Comparison of ENCODE assay signal across 1 cellular context in the genomic region with DNA sequence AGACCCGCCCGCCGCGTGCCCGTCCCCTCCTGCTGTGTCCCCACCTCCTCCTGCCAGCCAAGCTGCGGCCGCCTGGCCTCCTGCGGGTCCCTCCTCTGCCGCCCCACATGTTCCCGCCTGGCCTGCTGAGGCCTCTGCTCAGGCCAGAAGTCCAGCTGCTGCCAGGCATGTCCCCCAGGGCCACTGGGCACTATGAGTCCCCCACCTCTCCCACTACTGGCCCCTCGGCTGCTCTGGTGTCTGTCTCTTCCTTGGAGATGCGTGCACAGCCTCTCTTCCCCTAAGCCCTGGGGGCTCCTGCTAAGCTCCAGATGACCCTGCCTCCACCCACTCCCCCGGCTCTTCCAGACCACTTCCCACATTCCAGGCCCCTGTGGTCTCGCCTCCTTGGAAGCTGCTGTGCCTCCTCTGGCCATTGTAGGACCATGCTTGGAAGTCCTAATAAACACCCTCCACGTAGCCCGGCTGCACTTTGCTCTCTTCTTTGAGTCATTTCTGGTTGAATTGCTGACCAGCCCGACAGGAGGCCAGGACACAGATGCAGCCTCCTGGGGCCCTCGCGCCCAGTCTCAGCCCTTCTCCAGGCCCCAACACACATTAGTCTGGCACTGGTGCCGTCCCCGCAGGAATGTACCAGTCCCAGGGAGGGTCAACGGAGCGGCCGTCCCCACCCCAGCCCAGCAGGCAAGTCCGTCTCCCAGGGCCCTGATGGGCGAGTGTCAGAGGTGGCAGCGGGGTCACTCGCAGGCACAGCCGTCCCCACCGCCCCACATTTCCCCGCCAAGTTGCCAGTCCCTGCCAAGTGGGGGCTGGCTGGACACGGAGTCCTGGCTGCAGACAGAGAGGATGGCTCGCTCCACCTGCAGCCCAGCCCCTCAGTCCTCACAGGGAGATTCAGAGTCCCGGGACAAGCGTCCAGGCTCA.
TF ChIP-seq lines count a peak whose summit lies in the region.

No MANE protein-coding gene starts in this region.

TF ChIP-seq in HepG2, 621 proteins besides CTCF, POLR2A, EP300 and RAD21 (continued from another document and continues in another):
- TF ChIP-seq, protein P1, sequence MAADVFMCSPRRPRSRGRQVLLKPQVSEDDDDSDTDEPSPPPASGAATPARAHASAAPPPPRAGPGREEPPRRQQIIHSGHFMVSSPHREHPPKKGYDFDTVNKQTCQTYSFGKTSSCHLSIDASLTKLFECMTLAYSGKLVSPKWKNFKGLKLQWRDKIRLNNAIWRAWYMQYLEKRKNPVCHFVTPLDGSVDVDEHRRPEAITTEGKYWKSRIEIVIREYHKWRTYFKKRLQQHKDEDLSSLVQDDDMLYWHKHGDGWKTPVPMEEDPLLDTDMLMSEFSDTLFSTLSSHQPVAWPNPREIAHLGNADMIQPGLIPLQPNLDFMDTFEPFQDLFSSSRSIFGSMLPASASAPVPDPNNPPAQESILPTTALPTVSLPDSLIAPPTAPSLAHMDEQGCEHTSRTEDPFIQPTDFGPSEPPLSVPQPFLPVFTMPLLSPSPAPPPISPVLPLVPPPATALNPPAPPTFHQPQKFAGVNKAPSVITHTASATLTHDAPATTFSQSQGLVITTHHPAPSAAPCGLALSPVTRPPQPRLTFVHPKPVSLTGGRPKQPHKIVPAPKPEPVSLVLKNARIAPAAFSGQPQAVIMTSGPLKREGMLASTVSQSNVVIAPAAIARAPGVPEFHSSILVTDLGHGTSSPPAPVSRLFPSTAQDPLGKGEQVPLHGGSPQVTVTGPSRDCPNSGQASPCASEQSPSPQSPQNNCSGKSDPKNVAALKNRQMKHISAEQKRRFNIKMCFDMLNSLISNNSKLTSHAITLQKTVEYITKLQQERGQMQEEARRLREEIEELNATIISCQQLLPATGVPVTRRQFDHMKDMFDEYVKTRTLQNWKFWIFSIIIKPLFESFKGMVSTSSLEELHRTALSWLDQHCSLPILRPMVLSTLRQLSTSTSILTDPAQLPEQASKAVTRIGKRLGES (CRISPR knock-in tag; IDR thresholded peaks at IDR 0.05; ENCODE audit: borderline replicate concordance) = no peak
- TF ChIP-seq, protein P2, sequence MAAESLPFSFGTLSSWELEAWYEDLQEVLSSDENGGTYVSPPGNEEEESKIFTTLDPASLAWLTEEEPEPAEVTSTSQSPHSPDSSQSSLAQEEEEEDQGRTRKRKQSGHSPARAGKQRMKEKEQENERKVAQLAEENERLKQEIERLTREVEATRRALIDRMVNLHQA (CRISPR knock-in tag; IDR thresholded peaks at IDR 0.05) = no peak
- TF ChIP-seq KDM4B (CRISPR knock-in tag; IDR thresholded peaks at IDR 0.05) = no peak
- TF ChIP-seq, protein P3, sequence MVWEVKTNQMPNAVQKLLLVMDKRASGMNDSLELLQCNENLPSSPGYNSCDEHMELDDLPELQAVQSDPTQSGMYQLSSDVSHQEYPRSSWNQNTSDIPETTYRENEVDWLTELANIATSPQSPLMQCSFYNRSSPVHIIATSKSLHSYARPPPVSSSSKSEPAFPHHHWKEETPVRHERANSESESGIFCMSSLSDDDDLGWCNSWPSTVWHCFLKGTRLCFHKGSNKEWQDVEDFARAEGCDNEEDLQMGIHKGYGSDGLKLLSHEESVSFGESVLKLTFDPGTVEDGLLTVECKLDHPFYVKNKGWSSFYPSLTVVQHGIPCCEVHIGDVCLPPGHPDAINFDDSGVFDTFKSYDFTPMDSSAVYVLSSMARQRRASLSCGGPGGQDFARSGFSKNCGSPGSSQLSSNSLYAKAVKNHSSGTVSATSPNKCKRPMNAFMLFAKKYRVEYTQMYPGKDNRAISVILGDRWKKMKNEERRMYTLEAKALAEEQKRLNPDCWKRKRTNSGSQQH (CRISPR knock-in tag; IDR thresholded peaks at IDR 0.05; ENCODE audit: low read depth) = no peak
- TF ChIP-seq ZKSCAN8 (CRISPR knock-in tag; IDR thresholded peaks at IDR 0.05; ENCODE audit: borderline replicate concordance) = 0 out of 2 replicates have a peak, but pooled peaks have one; percentile 25
- TF ChIP-seq HMG20B (CRISPR knock-in tag; conservative IDR thresholded peaks at IDR 0.05) = no peak
- TF ChIP-seq WIZ (CRISPR knock-in tag; IDR thresholded peaks at IDR 0.05) = peak; percentile 13; the same call in 1 of the 2 replicates
- TF ChIP-seq, protein P4, sequence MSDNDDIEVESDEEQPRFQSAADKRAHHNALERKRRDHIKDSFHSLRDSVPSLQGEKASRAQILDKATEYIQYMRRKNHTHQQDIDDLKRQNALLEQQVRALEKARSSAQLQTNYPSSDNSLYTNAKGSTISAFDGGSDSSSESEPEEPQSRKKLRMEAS (IDR thresholded peaks at IDR 0.05) = peak; percentile 42; the same call in 1 of the 2 replicates
- TF ChIP-seq ZNF644 (CRISPR knock-in tag; IDR thresholded peaks at IDR 0.05; ENCODE audit: low read depth) = peak; percentile 52; the same call in 1 of the 2 replicates
- TF ChIP-seq, protein P5, sequence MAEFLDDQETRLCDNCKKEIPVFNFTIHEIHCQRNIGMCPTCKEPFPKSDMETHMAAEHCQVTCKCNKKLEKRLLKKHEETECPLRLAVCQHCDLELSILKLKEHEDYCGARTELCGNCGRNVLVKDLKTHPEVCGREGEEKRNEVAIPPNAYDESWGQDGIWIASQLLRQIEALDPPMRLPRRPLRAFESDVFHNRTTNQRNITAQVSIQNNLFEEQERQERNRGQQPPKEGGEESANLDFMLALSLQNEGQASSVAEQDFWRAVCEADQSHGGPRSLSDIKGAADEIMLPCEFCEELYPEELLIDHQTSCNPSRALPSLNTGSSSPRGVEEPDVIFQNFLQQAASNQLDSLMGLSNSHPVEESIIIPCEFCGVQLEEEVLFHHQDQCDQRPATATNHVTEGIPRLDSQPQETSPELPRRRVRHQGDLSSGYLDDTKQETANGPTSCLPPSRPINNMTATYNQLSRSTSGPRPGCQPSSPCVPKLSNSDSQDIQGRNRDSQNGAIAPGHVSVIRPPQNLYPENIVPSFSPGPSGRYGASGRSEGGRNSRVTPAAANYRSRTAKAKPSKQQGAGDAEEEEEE (CRISPR knock-in tag; IDR thresholded peaks at IDR 0.05; ENCODE audit: borderline replicate concordance) = 0 out of 2 replicates have a peak, but pooled peaks have one; percentile 3
- peak; percentile 64 for TF ChIP-seq TEAD3 (CRISPR knock-in tag; optimal IDR thresholded peaks at IDR 0.05; ENCODE audit: borderline replicate concordance)
- TF ChIP-seq, protein P6, sequence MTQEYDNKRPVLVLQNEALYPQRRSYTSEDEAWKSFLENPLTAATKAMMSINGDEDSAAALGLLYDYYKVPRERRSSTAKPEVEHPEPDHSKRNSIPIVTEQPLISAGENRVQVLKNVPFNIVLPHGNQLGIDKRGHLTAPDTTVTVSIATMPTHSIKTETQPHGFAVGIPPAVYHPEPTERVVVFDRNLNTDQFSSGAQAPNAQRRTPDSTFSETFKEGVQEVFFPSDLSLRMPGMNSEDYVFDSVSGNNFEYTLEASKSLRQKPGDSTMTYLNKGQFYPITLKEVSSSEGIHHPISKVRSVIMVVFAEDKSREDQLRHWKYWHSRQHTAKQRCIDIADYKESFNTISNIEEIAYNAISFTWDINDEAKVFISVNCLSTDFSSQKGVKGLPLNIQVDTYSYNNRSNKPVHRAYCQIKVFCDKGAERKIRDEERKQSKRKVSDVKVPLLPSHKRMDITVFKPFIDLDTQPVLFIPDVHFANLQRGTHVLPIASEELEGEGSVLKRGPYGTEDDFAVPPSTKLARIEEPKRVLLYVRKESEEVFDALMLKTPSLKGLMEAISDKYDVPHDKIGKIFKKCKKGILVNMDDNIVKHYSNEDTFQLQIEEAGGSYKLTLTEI (CRISPR knock-in tag; conservative IDR thresholded peaks at IDR 0.05) = no peak
- TF ChIP-seq, protein P7, sequence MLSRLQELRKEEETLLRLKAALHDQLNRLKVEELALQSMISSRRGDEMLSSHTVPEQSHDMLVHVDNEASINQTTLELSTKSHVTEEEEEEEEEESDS (CRISPR knock-in tag; IDR thresholded peaks at IDR 0.05; ENCODE audit: borderline replicate concordance) = no peak
- TF ChIP-seq HNF4A (CRISPR knock-in tag; IDR thresholded peaks at IDR 0.05) = peak; percentile 79
- TF ChIP-seq BRD4 (CRISPR knock-in tag; IDR thresholded peaks at IDR 0.05) = no peak
- TF ChIP-seq, protein P8, sequence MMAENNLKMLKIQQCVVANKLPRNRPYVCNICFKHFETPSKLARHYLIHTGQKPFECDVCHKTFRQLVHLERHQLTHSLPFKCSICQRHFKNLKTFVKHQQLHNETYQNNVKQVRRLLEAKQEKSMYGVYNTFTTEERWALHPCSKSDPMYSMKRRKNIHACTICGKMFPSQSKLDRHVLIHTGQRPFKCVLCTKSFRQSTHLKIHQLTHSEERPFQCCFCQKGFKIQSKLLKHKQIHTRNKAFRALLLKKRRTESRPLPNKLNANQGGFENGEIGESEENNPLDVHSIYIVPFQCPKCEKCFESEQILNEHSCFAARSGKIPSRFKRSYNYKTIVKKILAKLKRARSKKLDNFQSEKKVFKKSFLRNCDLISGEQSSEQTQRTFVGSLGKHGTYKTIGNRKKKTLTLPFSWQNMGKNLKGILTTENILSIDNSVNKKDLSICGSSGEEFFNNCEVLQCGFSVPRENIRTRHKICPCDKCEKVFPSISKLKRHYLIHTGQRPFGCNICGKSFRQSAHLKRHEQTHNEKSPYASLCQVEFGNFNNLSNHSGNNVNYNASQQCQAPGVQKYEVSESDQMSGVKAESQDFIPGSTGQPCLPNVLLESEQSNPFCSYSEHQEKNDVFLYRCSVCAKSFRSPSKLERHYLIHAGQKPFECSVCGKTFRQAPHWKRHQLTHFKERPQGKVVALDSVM (CRISPR knock-in tag; IDR thresholded peaks at IDR 0.05) = peak; percentile 85
- TF ChIP-seq U2AF1 (optimal IDR thresholded peaks at IDR 0.05; ENCODE audit: low read depth, low read length) = no peak
- no peak for TF ChIP-seq ZNF547 (CRISPR knock-in tag; IDR thresholded peaks at IDR 0.05)
- TF ChIP-seq NFIC (IDR thresholded peaks at IDR 0.05; ENCODE audit: low read length) = no peak
- peak; percentile 76 for TF ChIP-seq FOSL2 (CRISPR knock-in tag; IDR thresholded peaks at IDR 0.05)
- no peak for TF ChIP-seq ZFP36L2 (CRISPR knock-in tag; IDR thresholded peaks at IDR 0.05)
- peak; percentile 15; the same call in 1 of the 2 replicates for TF ChIP-seq MYC (CRISPR knock-in tag; IDR thresholded peaks at IDR 0.05; ENCODE audit: borderline replicate concordance)
- TF ChIP-seq MED13 (CRISPR knock-in tag; IDR thresholded peaks at IDR 0.05) = no peak
- TF ChIP-seq, protein P9, sequence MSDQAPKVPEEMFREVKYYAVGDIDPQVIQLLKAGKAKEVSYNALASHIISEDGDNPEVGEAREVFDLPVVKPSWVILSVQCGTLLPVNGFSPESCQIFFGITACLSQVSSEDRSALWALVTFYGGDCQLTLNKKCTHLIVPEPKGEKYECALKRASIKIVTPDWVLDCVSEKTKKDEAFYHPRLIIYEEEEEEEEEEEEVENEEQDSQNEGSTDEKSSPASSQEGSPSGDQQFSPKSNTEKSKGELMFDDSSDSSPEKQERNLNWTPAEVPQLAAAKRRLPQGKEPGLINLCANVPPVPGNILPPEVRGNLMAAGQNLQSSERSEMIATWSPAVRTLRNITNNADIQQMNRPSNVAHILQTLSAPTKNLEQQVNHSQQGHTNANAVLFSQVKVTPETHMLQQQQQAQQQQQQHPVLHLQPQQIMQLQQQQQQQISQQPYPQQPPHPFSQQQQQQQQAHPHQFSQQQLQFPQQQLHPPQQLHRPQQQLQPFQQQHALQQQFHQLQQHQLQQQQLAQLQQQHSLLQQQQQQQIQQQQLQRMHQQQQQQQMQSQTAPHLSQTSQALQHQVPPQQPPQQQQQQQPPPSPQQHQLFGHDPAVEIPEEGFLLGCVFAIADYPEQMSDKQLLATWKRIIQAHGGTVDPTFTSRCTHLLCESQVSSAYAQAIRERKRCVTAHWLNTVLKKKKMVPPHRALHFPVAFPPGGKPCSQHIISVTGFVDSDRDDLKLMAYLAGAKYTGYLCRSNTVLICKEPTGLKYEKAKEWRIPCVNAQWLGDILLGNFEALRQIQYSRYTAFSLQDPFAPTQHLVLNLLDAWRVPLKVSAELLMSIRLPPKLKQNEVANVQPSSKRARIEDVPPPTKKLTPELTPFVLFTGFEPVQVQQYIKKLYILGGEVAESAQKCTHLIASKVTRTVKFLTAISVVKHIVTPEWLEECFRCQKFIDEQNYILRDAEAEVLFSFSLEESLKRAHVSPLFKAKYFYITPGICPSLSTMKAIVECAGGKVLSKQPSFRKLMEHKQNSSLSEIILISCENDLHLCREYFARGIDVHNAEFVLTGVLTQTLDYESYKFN (CRISPR knock-in tag; conservative IDR thresholded peaks at IDR 0.05) = peak; percentile 73
- no peak for TF ChIP-seq ZNF883 (CRISPR knock-in tag; IDR thresholded peaks at IDR 0.05; ENCODE audit: not compliant biosample characterization)
- TF ChIP-seq, protein P10, sequence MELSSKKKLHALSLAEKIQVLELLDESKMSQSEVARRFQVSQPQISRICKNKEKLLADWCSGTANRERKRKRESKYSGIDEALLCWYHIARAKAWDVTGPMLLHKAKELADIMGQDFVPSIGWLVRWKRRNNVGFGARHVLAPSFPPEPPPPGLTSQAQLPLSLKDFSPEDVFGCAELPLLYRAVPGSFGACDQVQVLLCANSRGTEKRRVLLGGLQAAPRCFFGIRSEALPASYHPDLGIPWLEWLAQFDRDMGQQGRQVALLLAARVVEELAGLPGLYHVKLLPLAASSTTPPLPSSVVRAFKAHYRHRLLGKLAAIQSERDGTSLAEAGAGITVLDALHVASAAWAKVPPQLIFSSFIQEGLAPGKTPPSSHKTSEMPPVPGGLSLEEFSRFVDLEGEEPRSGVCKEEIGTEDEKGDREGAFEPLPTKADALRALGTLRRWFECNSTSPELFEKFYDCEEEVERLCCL (CRISPR knock-in tag; IDR thresholded peaks at IDR 0.05; ENCODE audit: borderline replicate concordance) = no peak
- no peak for TF ChIP-seq SNAPC2 (CRISPR knock-in tag; IDR thresholded peaks at IDR 0.05)
- TF ChIP-seq, protein P11, sequence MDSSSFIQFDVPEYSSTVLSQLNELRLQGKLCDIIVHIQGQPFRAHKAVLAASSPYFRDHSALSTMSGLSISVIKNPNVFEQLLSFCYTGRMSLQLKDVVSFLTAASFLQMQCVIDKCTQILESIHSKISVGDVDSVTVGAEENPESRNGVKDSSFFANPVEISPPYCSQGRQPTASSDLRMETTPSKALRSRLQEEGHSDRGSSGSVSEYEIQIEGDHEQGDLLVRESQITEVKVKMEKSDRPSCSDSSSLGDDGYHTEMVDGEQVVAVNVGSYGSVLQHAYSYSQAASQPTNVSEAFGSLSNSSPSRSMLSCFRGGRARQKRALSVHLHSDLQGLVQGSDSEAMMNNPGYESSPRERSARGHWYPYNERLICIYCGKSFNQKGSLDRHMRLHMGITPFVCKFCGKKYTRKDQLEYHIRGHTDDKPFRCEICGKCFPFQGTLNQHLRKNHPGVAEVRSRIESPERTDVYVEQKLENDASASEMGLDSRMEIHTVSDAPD (CRISPR knock-in tag; IDR thresholded peaks at IDR 0.05) = no peak
- no peak for TF ChIP-seq ZNF775 (CRISPR knock-in tag; IDR thresholded peaks at IDR 0.05; ENCODE audit: borderline replicate concordance)
- no peak for TF ChIP-seq ATF7 (IDR thresholded peaks at IDR 0.05)
- no peak for TF ChIP-seq ATF7 (CRISPR knock-in tag; IDR thresholded peaks at IDR 0.05)
- no peak for TF ChIP-seq ZKSCAN1 (IDR thresholded peaks at IDR 0.05; ENCODE audit: low read length)
- TF ChIP-seq ZC3H13 (CRISPR knock-in tag; IDR thresholded peaks at IDR 0.05) = peak; percentile 48; the same call in 1 of the 2 replicates
- TF ChIP-seq, protein P12, sequence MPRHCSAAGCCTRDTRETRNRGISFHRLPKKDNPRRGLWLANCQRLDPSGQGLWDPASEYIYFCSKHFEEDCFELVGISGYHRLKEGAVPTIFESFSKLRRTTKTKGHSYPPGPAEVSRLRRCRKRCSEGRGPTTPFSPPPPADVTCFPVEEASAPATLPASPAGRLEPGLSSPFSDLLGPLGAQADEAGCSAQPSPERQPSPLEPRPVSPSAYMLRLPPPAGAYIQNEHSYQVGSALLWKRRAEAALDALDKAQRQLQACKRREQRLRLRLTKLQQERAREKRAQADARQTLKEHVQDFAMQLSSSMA (CRISPR knock-in tag; IDR thresholded peaks at IDR 0.05) = no peak
- TF ChIP-seq ZFX (CRISPR knock-in tag; IDR thresholded peaks at IDR 0.05; ENCODE audit: low read depth) = peak; percentile 77
- 0 out of 2 replicates have a peak, but pooled peaks have one; percentile 33 for TF ChIP-seq TSC22D2 (CRISPR knock-in tag; IDR thresholded peaks at IDR 0.05; ENCODE audit: borderline replicate concordance)
